ENCODE assay signal across 9 cellular contexts in the genomic region with DNA sequence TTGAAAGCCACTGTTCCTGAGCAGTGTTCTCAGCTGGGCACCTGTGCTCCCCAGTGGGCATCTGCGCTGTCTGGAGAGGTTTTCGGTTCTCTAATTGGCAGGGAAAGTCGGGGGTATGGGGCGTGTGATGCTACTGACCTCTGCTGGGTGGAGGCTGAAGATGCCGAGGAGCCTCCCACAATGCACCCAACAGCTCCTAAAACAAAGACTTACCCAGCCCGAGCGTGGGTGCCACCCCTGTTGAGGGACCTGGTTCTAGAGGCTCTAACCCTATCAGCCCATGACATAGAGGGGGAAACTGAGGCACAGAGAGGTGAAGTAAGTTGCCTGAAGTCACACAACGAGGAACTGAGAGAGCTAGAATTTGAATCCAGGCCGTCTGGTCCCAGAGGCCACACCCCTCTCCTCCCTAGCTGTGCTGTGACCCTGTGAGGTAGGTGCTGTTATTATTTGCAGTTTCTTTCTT. TPM values are rescaled to one million over a fixed set of nuclear protein-coding genes. Genes with fewer than 3 reads are reported as not detected.
DNase-seq lines count a peak whose midpoint lies in the region; ATAC-seq, FAIRE-seq and TF ChIP-seq lines count a peak whose summit lies in the region.
"Had no signal": no experiment of that assay in that cellular context is flagged by ENCODE, and none has a peak within 500 bp of the region (broad histone marks: within the 10 kb centered on the region; RNA-seq: fewer than 3 reads in every experiment).

No MANE protein-coding gene starts in this region.

- H3K9me3 ChIP-seq in astrocyte (ENCODE audit: insufficient read depth, low read depth, low read length) (no peaks in the 10 kb centered on the region), gastroesophageal sphincter (no peaks in the 10 kb centered on the region)

- no peaks in the 10 kb centered on the region for H3K36me3 ChIP-seq in astrocyte (ENCODE audit: insufficient read depth, low read length)
- no peaks in the 10 kb centered on the region for H3K36me3 ChIP-seq in gastroesophageal sphincter

- H3K9me3 Mint-ChIP-seq in astrocyte (ENCODE audit: unreplicated experiment), result no peaks in the 10 kb centered on the region

- intact Hi-C loops in Right ventricle myocardium superior (cut with DNase I), result no loop called here
- intact Hi-C loops in cardiac septum (cut with DNase I), result no loop called here

- H3K27ac Mint-ChIP-seq in astrocyte (ENCODE audit: unreplicated experiment), result no peak overlapping the region

- H3K79me2 ChIP-seq in astrocyte (ENCODE audit: insufficient read depth, low read length), result no peaks in the 10 kb centered on the region

- no peaks in the 10 kb centered on the region for H3K36me3 Mint-ChIP-seq in astrocyte (ENCODE audit: low read depth, unreplicated experiment)

- H3K27ac ChIP-seq in astrocyte (ENCODE audit: low read depth, low read length) (no peak overlapping the region), gastroesophageal sphincter (no peak overlapping the region)

- FAIRE-seq in astrocyte (lab: Jason Lieb, UNC), result no peak
- FAIRE-seq: colon had no signal

- peaks cover 3% of the 10 kb centered on the region for H3K4me1 Mint-ChIP-seq in astrocyte (ENCODE audit: low read depth, unreplicated experiment)

- H3K27me3 Mint-ChIP-seq in astrocyte (ENCODE audit: low read depth, unreplicated experiment), result no peaks in the 10 kb centered on the region

- no peak for TF ChIP-seq EP300 in gastroesophageal sphincter (IDR thresholded peaks at IDR 0.05)

- 11% methylated on average over 4 of the region's 9 CpGs; no CpG with 5 or more reads in 1 of the 2 donors for WGBS in gastroesophageal sphincter (ENCODE audit: low coverage in 1 of 2), 2 donors

- DNase-seq in Right ventricle myocardium superior (peak; percentile 54), cardiac septum (ENCODE audit: low spot score) (no peak), Kasumi-1 (lab: John Stamatoyannopoulos, UW) (peak; percentile 83 to 84), SHP77 treated with DMSO at 0.1 percent for 48 hours (lab: John Stamatoyannopoulos, UW) (peak; percentile 39), astrocyte (ENCODE audit: low read depth) (no peak), left kidney (ENCODE audit: low read depth, low spot score) (peak; percentile 63), middle frontal gyrus (ENCODE audit: extremely low spot score, low spot score) (no peak)

- H3K4me1 ChIP-seq in astrocyte (ENCODE audit: insufficient read depth, low read length) (no peaks in the 10 kb centered on the region), gastroesophageal sphincter (no peaks in the 10 kb centered on the region)

- peaks cover 2% of the 10 kb centered on the region for H4K20me1 ChIP-seq in astrocyte (ENCODE audit: insufficient read depth, low read length)

- H3K4me2 ChIP-seq in astrocyte (ENCODE audit: low read length), result peak overlapping the region; percentile 46

- peak; percentile 41 for TF ChIP-seq CTCF in astrocyte (IDR thresholded peaks at IDR 0.05; ENCODE audit: insufficient read depth, low read depth, low read length)
- TF ChIP-seq CTCF in gastroesophageal sphincter (IDR thresholded peaks at IDR 0.05), result no peak

- H3K27me3 ChIP-seq in astrocyte (ENCODE audit: insufficient read depth, low read length), result no peaks in the 10 kb centered on the region
- no peaks in the 10 kb centered on the region for H3K27me3 ChIP-seq in gastroesophageal sphincter

- ATAC-seq in Right ventricle myocardium superior (ENCODE audit: poor library complexity), result peak; percentile 60
- ATAC-seq in gastroesophageal sphincter, result no peak

- H3K4me3 ChIP-seq in astrocyte (ENCODE audit: insufficient read depth, low read depth, low read length), result no peak overlapping the region
- H3K4me3 ChIP-seq in gastroesophageal sphincter, result no peak overlapping the region

- peak overlapping the region; percentile 84 for H2AFZ ChIP-seq in astrocyte (ENCODE audit: low read depth, low read length)

- no peak overlapping the region for H3K9ac ChIP-seq in astrocyte (ENCODE audit: low read length)

- TF ChIP-seq POLR2A in gastroesophageal sphincter (IDR thresholded peaks at IDR 0.05), result no peak

- no peak overlapping the region for H3K4me3 Mint-ChIP-seq in astrocyte (ENCODE audit: unreplicated experiment)

RNA-seq across cellular contexts. Expression of gene SPACA4, which starts 2.3 kb away (rescaled TPM):
- total RNA-seq in Right ventricle myocardium superior (not detected), cardiac septum (not detected), astrocyte (not detected in 2 replicates), gastroesophageal sphincter (not detected)

RNA-seq across cellular contexts. Expression of gene FAM83E, which starts 6.0 kb away (rescaled TPM):
- total RNA-seq in Right ventricle myocardium superior (not detected), cardiac septum (not detected), astrocyte (1.3 and 1.7 TPM in 2 replicates), gastroesophageal sphincter (1 to 10 TPM in 1 of 4 donors, not detected in 3; 1.5 TPM)

RNA-seq across cellular contexts. Expression of gene RPL18, which starts 10.1 kb away (rescaled TPM):
- total RNA-seq in Right ventricle myocardium superior (526 TPM), cardiac septum (437 TPM), astrocyte (1,046 and 1,102 TPM in 2 replicates), gastroesophageal sphincter (1,000 to 10,000 TPM; 1,261 to 2,300 (median 1,588) TPM)

RNA-seq across cellular contexts. Expression of gene SPHK2, which starts 10.5 kb away (rescaled TPM):
- total RNA-seq in Right ventricle myocardium superior, result 7.6 TPM
- total RNA-seq in cardiac septum, result 8.5 TPM
- 25.4 and 29.4 TPM in 2 replicates for total RNA-seq in astrocyte
- 10 to 100 TPM in 3 of 4 donors, 1 to 10 TPM in 1; 7.2 to 17.9 (median 13.7) TPM for total RNA-seq in gastroesophageal sphincter

RNA-seq across cellular contexts. Expression of gene DBP, which starts 28.3 kb away (rescaled TPM):
- total RNA-seq in Right ventricle myocardium superior (14.5 TPM), cardiac septum (4.4 TPM), astrocyte (1.2 and 1.5 TPM in 2 replicates), gastroesophageal sphincter (10 to 100 TPM in 2 of 4 donors, 1 to 10 TPM in 2; 2.9 to 16.8 (median 8.9) TPM)

Comparison
In these comparisons a context has a peak if more than half of its experiments do, and no peak if none do; other contexts are left out.
1. DNase-seq: peak in Right ventricle myocardium superior (single experiment), Kasumi-1 (2 of 2), SHP77 treated with DMSO at 0.1 percent for 48 hours (single experiment) and left kidney (single experiment); none in cardiac septum (single experiment), astrocyte (single experiment) and middle frontal gyrus (single experiment).